In the genomic region with DNA sequence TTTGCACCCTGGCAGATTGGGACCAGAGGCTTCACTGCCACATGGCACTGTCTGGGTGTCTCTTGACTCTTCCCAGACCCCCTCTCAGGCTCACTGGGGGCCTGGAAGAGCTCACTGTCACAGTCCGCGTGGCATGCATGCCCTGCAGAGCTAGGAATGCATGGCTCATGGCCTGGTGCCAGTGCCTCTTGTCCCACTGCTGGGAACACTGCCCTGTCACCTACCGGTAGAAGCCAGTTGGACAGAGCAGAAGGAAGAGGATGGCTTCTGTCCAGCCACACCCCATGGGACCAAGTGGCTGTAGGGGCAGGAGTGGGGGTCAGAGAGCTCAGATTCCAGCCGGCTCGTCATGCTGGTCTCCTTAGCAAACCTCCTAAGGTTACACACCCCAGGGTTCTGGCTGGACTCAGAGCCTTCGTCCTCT, we compare ENCODE assay signal across 16 cellular contexts. TPM values are rescaled to one million over a fixed set of nuclear protein-coding genes. Genes with fewer than 3 reads are reported as not detected.
DNase-seq lines count a peak whose midpoint lies in the region; ATAC-seq and TF ChIP-seq lines count a peak whose summit lies in the region.
"Had no signal": no experiment of that assay in that cellular context is flagged by ENCODE, and none has a peak within 500 bp of the region (broad histone marks: within the 10 kb centered on the region; RNA-seq: fewer than 3 reads in every experiment).

No MANE protein-coding gene starts in this region.

- 63 to 70% methylated on average over 1 to 2 of the region's 6 CpGs for WGBS in esophagus squamous epithelium, 2 donors

- no peaks in the 10 kb centered on the region for H3K9me3 ChIP-seq in HEK293 (ENCODE audit: control insufficient read depth, insufficient read depth, low read depth, low read length)
- no peaks in the 10 kb centered on the region for H3K9me3 ChIP-seq in T-helper 17 cell (ENCODE audit: control insufficient read depth, low read length, poor library complexity, severe bottlenecking)
- no peaks in the 10 kb centered on the region for H3K9me3 ChIP-seq in stomach smooth muscle (ENCODE audit: control insufficient read depth in 2 of 2, low read length in 2 of 2)
- H3K9me3 ChIP-seq in esophagus squamous epithelium = no peaks in the 10 kb centered on the region

- no peaks in the 10 kb centered on the region for H3K4me1 Mint-ChIP-seq in T-helper 17 cell
- H3K4me1 Mint-ChIP-seq: activated CD4-positive, alpha-beta memory T cell treated with anti-CD3 and anti-CD28 coated beads, Interleukin-2, amount 10 ng/mL, durations not matched to agents 7 days and 5 days; CD8-positive, alpha-beta memory T cell had no signal

- intact Hi-C loops in left colon (cut with DNase I, micrococcal nuclease) = loop anchor here in 1 of 2 donors (10.0 kb wide), 1 partner anchor 243 kb away; no protein-coding TSS in a partner anchor
- intact Hi-C loops in esophagus squamous epithelium (cut with DNase I) = loop anchor here (10.0 kb wide), 1 partner anchor 243 kb away; no protein-coding TSS in a partner anchor

- H3K27me3 ChIP-seq in stomach smooth muscle (ENCODE audit: control insufficient read depth in 1 of 2, insufficient read depth in 2 of 2, low read length in 2 of 2) (no peaks in the 10 kb centered on the region), esophagus squamous epithelium (peaks cover 0 to 6% (median 0%) of the 10 kb centered on the region in 4 donors), H7 (ENCODE audit: control insufficient read depth, insufficient read depth, low read length) (no peaks in the 10 kb centered on the region)

- H3K27ac ChIP-seq in HEK293 (ENCODE audit: extremely low read depth, low read depth, low read length) (no peak overlapping the region), stomach smooth muscle (ENCODE audit: low read length) (peak overlapping the region; percentile 75), esophagus squamous epithelium (peak overlapping the region in 1 of 4 donors; percentile 41)

- H3K27me3 Mint-ChIP-seq in T-helper 17 cell = peaks cover 16% of the 10 kb centered on the region
- H3K27me3 Mint-ChIP-seq: activated CD4-positive, alpha-beta memory T cell treated with anti-CD3 and anti-CD28 coated beads, Interleukin-2, amount 10 ng/mL, durations not matched to agents 7 days and 5 days had no signal

- H3K4me3 ChIP-seq in HEK293 (ENCODE audit: low read depth, low read length) (no peak overlapping the region), stomach smooth muscle (ENCODE audit: low read length in 2 of 2) (no peak overlapping the region), esophagus squamous epithelium (no peak overlapping the region), H7 (ENCODE audit: insufficient read depth, low read depth, low read length) (no peak overlapping the region)

- TF ChIP-seq POLR2A in esophagus squamous epithelium (IDR thresholded peaks at IDR 0.05) = no peak

- no peak for TF ChIP-seq CTCF in HEK293 (tag by site-specific recombination; IDR thresholded peaks at IDR 0.05)
- no peak for TF ChIP-seq CTCF in esophagus squamous epithelium (IDR thresholded peaks at IDR 0.05)

- ATAC-seq in T-helper 17 cell = no peak
- ATAC-seq in left colon = peak; percentile 53

- H3K4me1 ChIP-seq in HEK293 (ENCODE audit: control insufficient read depth, insufficient read depth, low read length) (peaks cover 7% of the 10 kb centered on the region; the same call in 1 of the 2 replicates), stomach smooth muscle (ENCODE audit: control insufficient read depth, insufficient read depth, low read length) (peaks cover 32% of the 10 kb centered on the region), esophagus squamous epithelium (peaks cover 0 to 27% (median 8%) of the 10 kb centered on the region in 3 donors)

- DNase-seq in T-helper 17 cell (no peak), left colon (peak in 1 of 2 donors; percentile 35), COLO668 (lab: John Stamatoyannopoulos, UW; ENCODE audit: unreplicated experiment) (no peak), esophagus squamous epithelium (lab: John Stamatoyannopoulos, UW) (no peak), H7 (no peak), D341Med (ENCODE audit: low spot score) (no peak)
- DNase-seq: activated CD4-positive, alpha-beta memory T cell treated with anti-CD3 and anti-CD28 coated beads, Interleukin-2, amount 10 ng/mL, durations not matched to agents 7 days and 5 days; activated gamma-delta T cell treated with Interleukin-2 at 50 U/mL for 16 hours; CD8-positive, alpha-beta memory T cell; Kasumi-1; NCI-H2171 treated with DMSO at 0.1 percent for 48 hours; retina had no signal

- H3K27ac Mint-ChIP-seq in T-helper 17 cell = peak overlapping the region; percentile 34
- H3K27ac Mint-ChIP-seq: activated CD4-positive, alpha-beta memory T cell treated with anti-CD3 and anti-CD28 coated beads, Interleukin-2, amount 10 ng/mL, durations not matched to agents 7 days and 5 days had no signal

- H3K36me3 ChIP-seq in HEK293 (ENCODE audit: control insufficient read depth in 2 of 2, insufficient read depth in 1 of 2, low read length in 2 of 2) (no peaks in the 10 kb centered on the region), stomach smooth muscle (ENCODE audit: control insufficient read depth in 2 of 2, insufficient read depth in 2 of 2, low read length in 2 of 2) (no peaks in the 10 kb centered on the region), esophagus squamous epithelium (no peaks in the 10 kb centered on the region), H7 (replicated peaks; ENCODE audit: control insufficient read depth, insufficient read depth, low read length) (no peaks in the 10 kb centered on the region)

- peak overlapping the region in 1 of 2 donors; percentile 42 for H3K9ac ChIP-seq in stomach smooth muscle (ENCODE audit: low read length in 2 of 2)

- CTCF ChIA-PET in HEK293 (lab: Yijun Ruan, JAX) = interaction anchor here (0.6 to 1.0 kb wide), 2 partner anchors 16 to 157 kb away, joined by 3 to 6 read pairs; no protein-coding TSS in a partner anchor

- H3K4me3 Mint-ChIP-seq in T-helper 17 cell = no peak overlapping the region
- H3K4me3 Mint-ChIP-seq: activated CD4-positive, alpha-beta memory T cell treated with anti-CD3 and anti-CD28 coated beads, Interleukin-2, amount 10 ng/mL, durations not matched to agents 7 days and 5 days; CD8-positive, alpha-beta memory T cell had no signal

- POLR2A ChIA-PET in HEK293 (lab: Yijun Ruan, JAX) = no interaction called here

- H3K36me3 Mint-ChIP-seq in T-helper 17 cell (ENCODE audit: low read depth) = no peaks in the 10 kb centered on the region
- H3K36me3 Mint-ChIP-seq: CD8-positive, alpha-beta memory T cell had no signal

TF ChIP-seq in HEK293, 187 proteins besides CTCF, POLR2A, EP300 and RAD21:
- TF ChIP-seq ZIC2 (tag by site-specific recombination; IDR thresholded peaks at IDR 0.05) = peak; percentile 78
- TF ChIP-seq WT1 (tag by site-specific recombination; IDR thresholded peaks at IDR 0.05) = no peak
- TF ChIP-seq GLIS1 (tag by site-specific recombination; IDR thresholded peaks at IDR 0.05) = 0 out of 2 replicates have a peak, but pooled peaks have one; percentile 15
TF ChIP-seq in HEK293: peak in this region for 2.

RNA-seq across cellular contexts. Expression of gene MB, which starts 29.7 kb away (rescaled TPM):
- total RNA-seq in T-helper 17 cell = not detected
- 10 to 100 TPM in 1 of 2 donors, 1 to 10 TPM in 1; 8.4 to 12.8 TPM for total RNA-seq in left colon
- total RNA-seq in esophagus squamous epithelium = 10 to 100 TPM in 1 of 4 donors, 1 to 10 TPM in 1, under 1 TPM in 1, not detected in 1; 0.44 to 11.8 (median 5.4) TPM
- total RNA-seq in H7 (2014; rRNA removed; shearing (Covaris generic)) = 0.35 and 0.70 TPM in 2 replicates
- total RNA-seq: activated CD4-positive, alpha-beta memory T cell treated with anti-CD3 and anti-CD28 coated beads, Interleukin-2, amount 10 ng/mL, durations not matched to agents 7 days and 5 days; mononuclear cell; subcutaneous adipose tissue had no signal

RNA-seq across cellular contexts. Expression of gene RASD2, which starts 46.8 kb away (rescaled TPM):
- total RNA-seq in T-helper 17 cell (1 to 10 TPM in 1 of 2 donors, under 1 TPM in 1; 0.67 to 1.4 TPM), left colon (10 to 100 TPM; 12.9 to 24.5 TPM), esophagus squamous epithelium (under 1 TPM in 3 of 4 donors, not detected in 1; 0.06 to 0.26 (median 0.19) TPM)
- 0.76 and 1.3 TPM in 2 replicates for total RNA-seq in H7 (2014; rRNA removed; shearing (Covaris generic))
- total RNA-seq: activated CD4-positive, alpha-beta memory T cell treated with anti-CD3 and anti-CD28 coated beads, Interleukin-2, amount 10 ng/mL, durations not matched to agents 7 days and 5 days had no signal
